ENCODE assay signal across 1 cellular context in genomic region chr19:35931161-35931873, GRCh38.
A peak's percentile ranks its signal among the peaks of the same experiment; 100 is the strongest.
TF ChIP-seq lines count a peak whose summit lies in the region.

No MANE protein-coding gene starts in this region.

TF ChIP-seq in HepG2, 621 proteins besides CTCF, POLR2A, EP300 and RAD21 (continued from another document and continues in another):
- no peak for TF ChIP-seq NFAT5 (CRISPR knock-in tag; IDR thresholded peaks at IDR 0.05)
- TF ChIP-seq UBTF (CRISPR knock-in tag; IDR thresholded peaks at IDR 0.05), result peak; percentile 65
- TF ChIP-seq ZNF143 (CRISPR knock-in tag; IDR thresholded peaks at IDR 0.05), result peak; percentile 98
- TF ChIP-seq ZNF180 (CRISPR knock-in tag; IDR thresholded peaks at IDR 0.05; ENCODE audit: borderline replicate concordance, low read depth), result no peak
- TF ChIP-seq ZNF292 (CRISPR knock-in tag; IDR thresholded peaks at IDR 0.05; ENCODE audit: borderline replicate concordance, low read depth), result peak; percentile 77
- peak; percentile 83; the same call in 1 of the 2 replicates for TF ChIP-seq STAT6 (CRISPR knock-in tag; IDR thresholded peaks at IDR 0.05; ENCODE audit: borderline replicate concordance)
- peak; percentile 49; the same call in 1 of the 2 replicates for TF ChIP-seq RFX5 (IDR thresholded peaks at IDR 0.05; ENCODE audit: low read depth, low read length)
- TF ChIP-seq PRDM10 (CRISPR knock-in tag; IDR thresholded peaks at IDR 0.05; ENCODE audit: low read depth), result peak; percentile 70; the same call in 1 of the 2 replicates
- 0 out of 2 replicates have a peak, but pooled peaks have one; percentile 15 for TF ChIP-seq KDM4B (CRISPR knock-in tag; IDR thresholded peaks at IDR 0.05)
- peak; percentile 93 for TF ChIP-seq POLR2AphosphoS5 (IDR thresholded peaks at IDR 0.05; ENCODE audit: low read depth, low read length)
- TF ChIP-seq ZNF792 (CRISPR knock-in tag; IDR thresholded peaks at IDR 0.05), result peak; percentile 75; the same call in 1 of the 2 replicates
- peak; percentile 90; the same call in 1 of the 2 replicates for TF ChIP-seq GMEB1 (CRISPR knock-in tag; IDR thresholded peaks at IDR 0.05; ENCODE audit: borderline replicate concordance)
- TF ChIP-seq NAIF1 (CRISPR knock-in tag; IDR thresholded peaks at IDR 0.05; ENCODE audit: borderline replicate concordance), result no peak
- peak; percentile 94 for TF ChIP-seq ZBTB25 (CRISPR knock-in tag; IDR thresholded peaks at IDR 0.05)
- no peak for TF ChIP-seq NFE2L2 (IDR thresholded peaks at IDR 0.05; ENCODE audit: low read length)
- no peak for TF ChIP-seq ZNF24 (IDR thresholded peaks at IDR 0.05)
- 0 out of 2 replicates have a peak, but pooled peaks have one; percentile 43 for TF ChIP-seq JUND (CRISPR knock-in tag; IDR thresholded peaks at IDR 0.05)
- TF ChIP-seq ZNF326 (CRISPR knock-in tag; IDR thresholded peaks at IDR 0.05; ENCODE audit: borderline replicate concordance), result no peak
- peak; percentile 70 for TF ChIP-seq RBFOX2 (IDR thresholded peaks at IDR 0.05; ENCODE audit: low read depth, low read length)
- TF ChIP-seq ZZZ3 (CRISPR knock-in tag; IDR thresholded peaks at IDR 0.05; ENCODE audit: borderline replicate concordance), result peak; percentile 82; the same call in 1 of the 2 replicates
- TF ChIP-seq ZNF235 (CRISPR knock-in tag; IDR thresholded peaks at IDR 0.05; ENCODE audit: borderline replicate concordance), result no peak; the same call in 1 of the 2 replicates
- TF ChIP-seq MAZ (IDR thresholded peaks at IDR 0.05; ENCODE audit: borderline replicate concordance, low read depth, low read length), result peak; percentile 50; the same call in 1 of the 2 replicates
- TF ChIP-seq MAZ (CRISPR knock-in tag; IDR thresholded peaks at IDR 0.05; ENCODE audit: low read depth), result peak; percentile 82
- peak; percentile 91 for TF ChIP-seq ETV5 (CRISPR knock-in tag; IDR thresholded peaks at IDR 0.05; ENCODE audit: borderline replicate concordance)
- 0 out of 2 replicates have a peak, but pooled peaks have one; percentile 24 for TF ChIP-seq ZNF34 (CRISPR knock-in tag; IDR thresholded peaks at IDR 0.05; ENCODE audit: borderline replicate concordance)
- no peak for TF ChIP-seq ZNF296 (CRISPR knock-in tag; conservative IDR thresholded peaks at IDR 0.05)
- no peak for TF ChIP-seq JARID2 (CRISPR knock-in tag; IDR thresholded peaks at IDR 0.05; ENCODE audit: insufficient replicate concordance)
- TF ChIP-seq ARNT2 (CRISPR knock-in tag; IDR thresholded peaks at IDR 0.05; ENCODE audit: low read depth), result peak; percentile 50; the same call in 1 of the 2 replicates
- TF ChIP-seq REPIN1 (CRISPR knock-in tag; IDR thresholded peaks at IDR 0.05; ENCODE audit: borderline replicate concordance, low read depth), result peak; percentile 90
- peak; percentile 79 for TF ChIP-seq NFYC (CRISPR knock-in tag; IDR thresholded peaks at IDR 0.05)
- TF ChIP-seq HDAC1 (CRISPR knock-in tag; IDR thresholded peaks at IDR 0.05), result peak; percentile 77
- TF ChIP-seq ZIK1 (CRISPR knock-in tag; IDR thresholded peaks at IDR 0.05; ENCODE audit: borderline replicate concordance, low read depth), result 0 out of 2 replicates have a peak, but pooled peaks have one; percentile 79
- TF ChIP-seq CSRNP1 (CRISPR knock-in tag; IDR thresholded peaks at IDR 0.05), result 0 out of 2 replicates have a peak, but pooled peaks have one; percentile 44
- no peak for TF ChIP-seq FOXP1 (IDR thresholded peaks at IDR 0.05)
- no peak for TF ChIP-seq FOXP1 (CRISPR knock-in tag; IDR thresholded peaks at IDR 0.05)
- TF ChIP-seq ZNF781 (CRISPR knock-in tag; IDR thresholded peaks at IDR 0.05; ENCODE audit: borderline replicate concordance, not compliant biosample characterization), result peak; percentile 69
- no peak for TF ChIP-seq ZXDC (CRISPR knock-in tag; IDR thresholded peaks at IDR 0.05)
